ENCODE assay signal across 8 cellular contexts in the genomic region with DNA sequence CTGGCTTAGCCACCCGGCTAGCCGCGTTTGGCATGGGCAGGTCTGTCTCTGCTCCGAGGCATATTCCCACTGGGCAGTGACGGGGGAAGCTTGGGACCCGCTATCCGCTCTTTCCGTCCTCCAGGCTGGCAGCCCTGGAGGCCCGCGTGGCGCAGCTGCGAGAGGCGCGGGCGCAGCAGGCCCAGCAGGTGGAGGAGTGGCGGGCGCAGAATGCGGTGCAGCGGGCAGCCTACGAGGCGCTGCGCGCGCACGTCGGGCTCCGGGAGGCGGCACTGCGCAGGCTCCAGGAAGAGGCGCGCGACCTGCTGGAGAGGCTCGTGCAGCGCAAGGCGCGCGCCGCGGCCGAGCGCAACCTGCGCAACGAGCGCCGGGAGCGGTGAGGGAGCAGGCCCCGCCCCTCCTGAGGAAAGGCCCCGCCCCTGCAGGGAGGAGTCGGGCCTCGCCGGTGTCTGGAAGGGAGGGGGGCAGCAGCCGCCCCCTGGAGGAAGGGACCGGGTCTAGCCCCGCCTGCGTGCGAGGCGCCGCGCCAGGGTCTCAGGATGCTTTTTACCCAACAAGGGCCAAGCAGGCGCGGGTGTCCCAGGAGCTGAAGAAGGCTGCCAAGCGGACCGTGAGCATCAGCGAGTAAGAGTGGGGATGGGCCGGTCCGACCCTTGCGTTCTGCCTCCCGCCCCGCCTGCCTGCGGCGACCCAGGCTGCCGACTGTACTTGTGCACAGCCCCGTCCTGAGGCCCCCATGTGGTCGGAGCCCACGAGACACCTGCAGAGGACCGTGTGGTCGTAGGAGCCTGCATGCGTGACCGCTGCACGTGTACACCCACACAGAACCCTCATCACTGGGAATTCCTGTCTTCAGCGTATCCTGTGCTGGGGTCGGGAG. TPM values are rescaled to one million over a fixed set of nuclear protein-coding genes. Genes with fewer than 3 reads are reported as not detected.
DNase-seq lines count a peak whose midpoint lies in the region; ATAC-seq, FAIRE-seq and TF ChIP-seq lines count a peak whose summit lies in the region.

No MANE protein-coding gene starts in this region.

- H2AFZ ChIP-seq in H1 (ENCODE audit: low read length) (peak overlapping the region; percentile 97), mesenchymal stem cell (ENCODE audit: low read depth, low read length) (peak overlapping the region; percentile 90)

- H2BK120ac ChIP-seq in H1 (replicated peaks; ENCODE audit: low read depth, low read length) (no peak overlapping the region), mesenchymal stem cell (ENCODE audit: low read depth, low read length) (no peak overlapping the region)

- H4K91ac ChIP-seq in H1 (replicated peaks; ENCODE audit: insufficient read length, low read length), result no peak overlapping the region
- H4K91ac ChIP-seq in mesenchymal stem cell (ENCODE audit: low read length), result peak overlapping the region; percentile 46

- H4K8ac ChIP-seq in H1 (ENCODE audit: extremely low read depth, insufficient read depth, low read length) (peak overlapping the region; percentile 38; the same call in 1 of the 2 replicates), mesenchymal stem cell (ENCODE audit: low read length) (peak overlapping the region; percentile 85)

- 10% methylated on average over 35 of the region's 82 CpGs; no CpG with 5 or more reads in 1 of the 2 experiments for WGBS in H1 (ENCODE audit: extremely low coverage in 1 of 2, insufficient coverage in 1 of 2, insufficient read length in 1 of 2, insufficient replicate concordance in 2 of 2, low coverage in 1 of 2, low lambda C conversion rate in 2 of 2, missing lambda C conversion rate in 1 of 2), 2 experiments
- WGBS in mesenchymal stem cell, result 2% methylated on average over 77 of the region's 82 CpGs

- H3K4me1 ChIP-seq in H1 (replicated peaks in 1 of 4; ENCODE audit: control insufficient read depth in 3 of 4, insufficient read depth in 4 of 4, low read length in 3 of 4) (peaks cover 0 to 16% (median 11%) of the 10 kb centered on the region in 4 experiments; a peak in 5 of 7 replicates), mesenchymal stem cell (ENCODE audit: control insufficient read depth, insufficient read depth, low read depth, low read length) (peaks cover 29% of the 10 kb centered on the region)

- H2BK15ac ChIP-seq in H1 (ENCODE audit: low read length), result peak overlapping the region; percentile 92; the same call in 1 of the 2 replicates
- peak overlapping the region; percentile 85 for H2BK15ac ChIP-seq in mesenchymal stem cell (ENCODE audit: low read depth, poor library complexity, severe bottlenecking)

- H3K4ac ChIP-seq in H1 (replicated peaks; ENCODE audit: insufficient read length, low read depth, low read length) (no peak overlapping the region), mesenchymal stem cell (ENCODE audit: low read depth in 1 of 2, low read length in 2 of 2) (peak overlapping the region in 1 of 2 experiments; percentile 17)

- H3K79me1 ChIP-seq in H1 (ENCODE audit: low read depth, low read length) (no peaks in the 10 kb centered on the region), mesenchymal stem cell (replicated peaks; ENCODE audit: low read length, poor library complexity, severe bottlenecking) (no peaks in the 10 kb centered on the region)

- 0 out of 2 replicates have a peak overlapping the region, but pooled peaks have one; percentile 24 for H2AK5ac ChIP-seq in H1 (ENCODE audit: low read depth, low read length)
- H2AK5ac ChIP-seq in mesenchymal stem cell (ENCODE audit: low read length, severe bottlenecking), result no peak overlapping the region

- H2BK12ac ChIP-seq in H1 (ENCODE audit: low read depth, low read length) (peak overlapping the region; percentile 80; the same call in 1 of the 2 replicates), mesenchymal stem cell (ENCODE audit: low read length in 2 of 2) (peak overlapping the region in 1 of 2 experiments; percentile 10)

- no peaks in the 10 kb centered on the region for H3K79me2 ChIP-seq in H1 (ENCODE audit: control insufficient read depth in 1 of 2, insufficient read depth in 2 of 2, low read length in 2 of 2)

- H3K23ac ChIP-seq in H1 (ENCODE audit: insufficient read length), result no peak overlapping the region
- peak overlapping the region in 1 of 2 experiments; percentile 26 for H3K23ac ChIP-seq in mesenchymal stem cell (ENCODE audit: low read length in 2 of 2)

- peak overlapping the region; percentile 46 for H4K5ac ChIP-seq in H1 (ENCODE audit: insufficient read length, low read depth, low read length)

- H3K36me3 ChIP-seq in H1 (ENCODE audit: control insufficient read depth in 2 of 4, insufficient read depth in 4 of 4, low read length in 3 of 4), result no peaks in the 10 kb centered on the region
- H3K36me3 ChIP-seq in mesenchymal stem cell (ENCODE audit: control insufficient read depth in 1 of 2, insufficient read depth in 2 of 2, low read depth in 1 of 2, low read length in 2 of 2), result peaks cover 16 to 17% of the 10 kb centered on the region in 2 experiments

- H3K9me3 ChIP-seq in H1 (ENCODE audit: insufficient read depth in 2 of 2, low read depth in 1 of 2, low read length in 1 of 2), result no peaks in the 10 kb centered on the region
- no peaks in the 10 kb centered on the region for H3K9me3 ChIP-seq in mesenchymal stem cell (ENCODE audit: control insufficient read depth, low read length)

- H3K4me3 ChIP-seq in H1 (ENCODE audit: extremely low read depth in 1 of 4, insufficient read depth in 2 of 4, low read depth in 3 of 4, low read length in 4 of 4) (peak overlapping the region; percentile 50 to 73 (median 60)), mesenchymal stem cell (ENCODE audit: insufficient read depth in 1 of 2, low read depth in 1 of 2, low read length in 2 of 2) (peak overlapping the region; percentile 58 to 83)

- H3K18ac ChIP-seq in H1 (ENCODE audit: extremely low read depth, low read length) (peak overlapping the region; percentile 98), mesenchymal stem cell (ENCODE audit: low read depth in 1 of 2, low read length in 2 of 2) (peak overlapping the region; percentile 28 to 75)

- H3K4me2 ChIP-seq in H1 (ENCODE audit: insufficient read depth in 1 of 2, low read depth in 2 of 2, low read length in 2 of 2) (peak overlapping the region; percentile 76 to 99), mesenchymal stem cell (ENCODE audit: low read length, poor library complexity, severe bottlenecking) (peak overlapping the region; percentile 99)

- peak overlapping the region; percentile 21 for H3K56ac ChIP-seq in H1 (replicated peaks; ENCODE audit: insufficient read length, low read depth, low read length)

- peak overlapping the region; percentile 35; the same call in 1 of the 2 replicates for H2BK5ac ChIP-seq in H1 (ENCODE audit: low read depth, low read length)
- H2BK5ac ChIP-seq in mesenchymal stem cell (ENCODE audit: low read depth, low read length, poor library complexity, severe bottlenecking), result no peak overlapping the region

- 0 out of 4 replicates have a peak, but pooled peaks of 1 of the 2 experiments have one; percentile 1 for TF ChIP-seq RAD21 in H1 (IDR thresholded peaks at IDR 0.05 in 1 of 2, conservative IDR thresholded peaks at IDR 0.05 in 1 of 2; ENCODE audit: low read depth in 2 of 2, low read length in 2 of 2)

- no peak overlapping the region for H2BK20ac ChIP-seq in H1 (ENCODE audit: low read length)

- TF ChIP-seq EP300 in H1 (IDR thresholded peaks at IDR 0.05; ENCODE audit: borderline replicate concordance in 1 of 2, low read depth in 2 of 2, low read length in 2 of 2), result no peak

- CTCF ChIA-PET in H1 (lab: Charles Lee; ENCODE audit: partially characterized antibody), result interaction anchor here (0.8 to 3.1 kb wide), 13 partner anchors 9 to 364 kb away, joined by 3 to 17 read pairs (median 4); a partner anchor contains a TSS

- H3K23me2 ChIP-seq in H1 (ENCODE audit: low read depth, low read length), result peaks cover 13% of the 10 kb centered on the region

- DNase-seq in COR-L47 (lab: John Stamatoyannopoulos, UW), result peak; percentile 95
- DNase-seq in H54 (ENCODE audit: insufficient read length, low spot score), result peak; percentile 47
- peak; percentile 83 for DNase-seq in NCI-H446 treated with DMSO at 0.1 percent for 48 hours (lab: John Stamatoyannopoulos, UW)
- peak; percentile 93 for DNase-seq in activated CD8-positive, alpha-beta memory T cell treated with anti-CD3 and anti-CD28 coated beads, Interleukin-2, amount 50 U/mL, for 4 hours
- peak; percentile 84 to 99 for DNase-seq in H1 (ENCODE audit: low read depth in 1 of 2, low spot score in 2 of 2)
- peak; percentile 86 for DNase-seq in mesenchymal stem cell
- DNase-seq in stimulated activated CD4-positive, alpha-beta T cell treated with anti-CD3 and anti-CD28 coated beads, TNF-alpha, amount 100 ng/mL, for 48 hours (ENCODE audit: low read depth in 3 of 3), result peak; percentile 63 to 86 (median 77)

- FAIRE-seq in H54 (lab: Jason Lieb, UNC), result no peak
- FAIRE-seq in H1 (lab: Jason Lieb, UNC), result no peak

- H3K27ac ChIP-seq in H1 (ENCODE audit: low read depth, low read length) (no peak overlapping the region), mesenchymal stem cell (ENCODE audit: low read length, poor library complexity, severe bottlenecking) (no peak overlapping the region)

- TF ChIP-seq POLR2A in H54 (IDR thresholded peaks at IDR 0.05; ENCODE audit: low read depth, low read length) (peak; percentile 38; the same call in 1 of the 2 replicates), H1 (IDR thresholded peaks at IDR 0.05; ENCODE audit: control extremely low read depth in 1 of 2, low read depth in 2 of 2, low read length in 2 of 2) (peak in 1 of 2 experiments; percentile 42; a peak in 1 of 3 replicates)

- no peak overlapping the region for H3K14ac ChIP-seq in H1 (ENCODE audit: insufficient read length)
- peak overlapping the region in 1 of 2 experiments; percentile 73 for H3K14ac ChIP-seq in mesenchymal stem cell (ENCODE audit: low read length in 2 of 2)

- POLR2A ChIA-PET in H1 (lab: Charles Lee; ENCODE audit: partially characterized antibody), result interaction anchor here (0.9 to 4.3 kb wide), 7 partner anchors 7 to 51 kb away, joined by 3 to 13 read pairs (median 3); a partner anchor contains a TSS

- peaks cover 0 to 2% of the 10 kb centered on the region in 2 experiments for H4K20me1 ChIP-seq in H1 (replicated peaks in 1 of 2; ENCODE audit: control insufficient read depth in 1 of 2, insufficient read depth in 2 of 2, low read length in 2 of 2)

- ATAC-seq in HG03342 (IDR thresholded peaks at IDR 0.05; ENCODE audit: unreplicated experiment), result no peak

- peaks cover 0 to 18% (median 13%) of the 10 kb centered on the region in 4 experiments; a peak in 6 of 7 replicates for H3K27me3 ChIP-seq in H1 (replicated peaks in 1 of 4; ENCODE audit: control insufficient read depth in 3 of 4, extremely low read depth in 1 of 4, insufficient read depth in 3 of 4, low read length in 3 of 4)
- H3K27me3 ChIP-seq in mesenchymal stem cell (ENCODE audit: control insufficient read depth in 1 of 2, insufficient read depth in 1 of 2, low read length in 2 of 2), result no peaks in the 10 kb centered on the region

- H3K9ac ChIP-seq in H1 (replicated peaks in 1 of 4; ENCODE audit: extremely low read depth in 1 of 4, low read depth in 3 of 4, low read length in 3 of 4), result peak overlapping the region in 3 of 4 experiments; percentile 36 to 54 (median 41); a peak in 4 of 7 replicates
- H3K9ac ChIP-seq in mesenchymal stem cell (ENCODE audit: low read length), result peak overlapping the region; percentile 82

- TF ChIP-seq CTCF in H1 (IDR thresholded peaks at IDR 0.05; ENCODE audit: control extremely low read depth in 1 of 3, insufficient read depth in 1 of 3, low read depth in 1 of 3, low read length in 3 of 3), result peak in 1 of 3 experiments; percentile 1; a peak in 1 of 4 replicates

RNA-seq across cellular contexts. Expression of a gene that starts 7.9 kb away (rescaled TPM):
- total RNA-seq in H1 (2021; fragmentation: NEBNext Ultra II Directional; extraction: Animal tissue kit (Norgen Biotek cat#: 25700)), result 11.0 and 11.7 TPM in 2 replicates
- polyA plus RNA-seq in H1 (2011; rRNA removed), result 18.5 and 23.4 TPM in 2 replicates
- 26.6 TPM for polyA plus RNA-seq in H1 (2011; cell fraction: cytosol; rRNA removed)
- 154 TPM for polyA plus RNA-seq in H1 (2011; cell fraction: nucleus; rRNA removed)
- polyA plus RNA-seq in H1 (2012, experiment 1 of 2), result 11.4 to 21.9 TPM (median 16.3 TPM) in 4 replicates
- 6.5 TPM for polyA plus RNA-seq in H1 (2012, experiment 2 of 2)
- polyA plus RNA-seq in H1 (2013, experiment 1 of 2), result 7.1 TPM
- 6.3 TPM for polyA plus RNA-seq in H1 (2013, experiment 2 of 2)
- polyA minus RNA-seq in H1 (2011; rRNA and poly(A)+ RNA removed), result 15.4 and 15.5 TPM in 2 replicates
- 7.7 TPM for polyA minus RNA-seq in H1 (2011; cell fraction: cytosol; rRNA and poly(A)+ RNA removed)
- polyA minus RNA-seq in H1 (2011; cell fraction: nucleus; rRNA and poly(A)+ RNA removed), result 34.3 TPM
- polyA plus RNA-seq in mesenchymal stem cell (2013, experiment 1 of 2), result 12.0 TPM
- polyA plus RNA-seq in mesenchymal stem cell (2013, experiment 2 of 2), result 10.4 TPM

RNA-seq across cellular contexts. Expression of a gene that starts 28.3 kb away (rescaled TPM):
- total RNA-seq in H1 (2021; fragmentation: NEBNext Ultra II Directional; extraction: Animal tissue kit (Norgen Biotek cat#: 25700)), result 23.7 and 25.3 TPM in 2 replicates
- polyA plus RNA-seq in H1 (2011; rRNA removed), result 35.7 and 57.1 TPM in 2 replicates
- polyA plus RNA-seq in H1 (2011; cell fraction: cytosol; rRNA removed), result 41.5 TPM
- 74.6 TPM for polyA plus RNA-seq in H1 (2011; cell fraction: nucleus; rRNA removed)
- polyA plus RNA-seq in H1 (2012, experiment 1 of 2), result 26.5 to 39.2 TPM (median 33.0 TPM) in 4 replicates
- polyA plus RNA-seq in H1 (2012, experiment 2 of 2), result 26.5 TPM
- 16.4 TPM for polyA plus RNA-seq in H1 (2013, experiment 1 of 2)
- 14.7 TPM for polyA plus RNA-seq in H1 (2013, experiment 2 of 2)
- 31.9 and 36.2 TPM in 2 replicates for polyA minus RNA-seq in H1 (2011; rRNA and poly(A)+ RNA removed)
- 19.2 TPM for polyA minus RNA-seq in H1 (2011; cell fraction: cytosol; rRNA and poly(A)+ RNA removed)
- polyA minus RNA-seq in H1 (2011; cell fraction: nucleus; rRNA and poly(A)+ RNA removed), result 19.1 TPM
- 16.5 TPM for polyA plus RNA-seq in mesenchymal stem cell (2013, experiment 1 of 2)
- 13.7 TPM for polyA plus RNA-seq in mesenchymal stem cell (2013, experiment 2 of 2)
